31 cellular contexts compared by ENCODE assay signal in genomic region chr18:44878335-44878734, GRCh38.
"Had no signal": no experiment of that assay in that cellular context is flagged by ENCODE, and none has a peak within 500 bp of the region (broad histone marks: within the 10 kb centered on the region; RNA-seq: fewer than 3 reads in every experiment).

No MANE protein-coding gene starts in this region.

- H3K9me3 Mint-ChIP-seq: immature natural killer cell had no signal

- FAIRE-seq: islet of Langerhans, kidney, pancreas had no signal

- H3K27me3 Mint-ChIP-seq: natural killer cell treated with Interleukin-12 subunit alpha and Interleukin-12 subunit beta and Interleukin-15 and Interleukin-18, amount 100 ng/mL, for 72 hours had no signal

- DNase-seq: hypothalamus; immature natural killer cell; kidney; left colon; left lung; midbrain; mucosa of descending colon; naive thymus-derived CD4-positive, alpha-beta T cell; nucleus accumbens; pancreas; posterior cingulate gyrus; retina; right cardiac atrium; stimulated activated CD4-positive, alpha-beta T cell treated with anti-CD3 and anti-CD28 coated beads, Interleukin-12 subunit alpha, Interleukin-12 subunit beta, amount 100 ng/mL, for 4 hours; stimulated activated CD4-positive, alpha-beta T cell treated with anti-CD3 and anti-CD28 coated beads, Interleukin-15, amount 100 ng/mL, for 24 hours; stimulated activated CD4-positive, alpha-beta T cell treated with anti-CD3 and anti-CD28 coated beads, Interleukin-2, amount 100 ng/mL, for 24 hours; stimulated activated CD4-positive, alpha-beta T cell treated with anti-CD3 and anti-CD28 coated beads, Interleukin-4, amount 100 ng/mL, for 1 hour; stimulated activated naive CD4-positive, alpha-beta T cell treated with Interleukin-2 at 50 U/mL for 16 hours; stimulated activated naive CD8-positive, alpha-beta T cell treated with anti-CD3 and anti-CD28 coated beads, Interleukin-15, amount 100 ng/mL, for 72 hours; substantia nigra; thyroid gland; transverse colon; upper lobe of left lung had no signal

- H3K36me3 Mint-ChIP-seq: naive thymus-derived CD4-positive, alpha-beta T cell had no signal

- H3K36me3 ChIP-seq: left lung, pancreas, prostate gland, thyroid gland, transverse colon, upper lobe of left lung, vagina had no signal

- ATAC-seq: left colon; left lung; mucosa of descending colon; naive thymus-derived CD4-positive, alpha-beta T cell; natural killer cell treated with Interleukin-12 subunit alpha and Interleukin-12 subunit beta and Interleukin-15 and Interleukin-18, amount 100 ng/mL, for 72 hours; pancreas; right cardiac atrium; sciatic nerve; stimulated activated naive CD8-positive, alpha-beta T cell treated with anti-CD3 and anti-CD28 coated beads, Interleukin-15, amount 100 ng/mL, for 72 hours had no signal

- H3K4me1 Mint-ChIP-seq: immature natural killer cell; naive thymus-derived CD4-positive, alpha-beta T cell; stimulated activated naive CD8-positive, alpha-beta T cell treated with anti-CD3 and anti-CD28 coated beads, Interleukin-15, amount 100 ng/mL, for 72 hours had no signal

- H3K27ac Mint-ChIP-seq: immature natural killer cell; naive thymus-derived CD4-positive, alpha-beta T cell; natural killer cell treated with Interleukin-12 subunit alpha and Interleukin-12 subunit beta and Interleukin-15 and Interleukin-18, amount 100 ng/mL, for 72 hours; stimulated activated naive CD8-positive, alpha-beta T cell treated with anti-CD3 and anti-CD28 coated beads, Interleukin-15, amount 100 ng/mL, for 72 hours had no signal

- H3K4me3 Mint-ChIP-seq: immature natural killer cell; naive thymus-derived CD4-positive, alpha-beta T cell; natural killer cell treated with Interleukin-12 subunit alpha and Interleukin-12 subunit beta and Interleukin-15 and Interleukin-18, amount 100 ng/mL, for 72 hours; neural crest cell; stimulated activated naive CD8-positive, alpha-beta T cell treated with anti-CD3 and anti-CD28 coated beads, Interleukin-15, amount 100 ng/mL, for 72 hours had no signal

- H3K9me3 ChIP-seq: left lung, mucosa of descending colon, pancreas, prostate gland, thyroid gland, transverse colon, upper lobe of left lung, vagina had no signal

- H3K4me1 ChIP-seq: left lung, prostate gland, thyroid gland, upper lobe of left lung, vagina had no signal

- H3K27ac ChIP-seq: left lung, prostate gland, skin epidermis, thyroid gland, transverse colon, upper lobe of left lung, vagina had no signal

- H3K4me3 ChIP-seq: left lung, lung, mucosa of descending colon, pancreas, prostate gland, skin epidermis, thyroid gland, transverse colon, upper lobe of left lung, vagina had no signal

- H3K27me3 ChIP-seq: left lung, pancreas, thyroid gland, transverse colon, upper lobe of left lung, vagina had no signal
